In genomic region chr10:5893321-5893720, GRCh38 we compare ENCODE assay signal across 19 cellular contexts. TPM values are rescaled to one million over a fixed set of nuclear protein-coding genes. Genes with fewer than 3 reads are reported as not detected.
DNase-seq lines count a peak whose midpoint lies in the region; TF ChIP-seq lines count a peak whose summit lies in the region.
"Had no signal": no experiment of that assay in that cellular context is flagged by ENCODE, and none has a peak within 500 bp of the region (broad histone marks: within the 10 kb centered on the region; RNA-seq: fewer than 3 reads in every experiment).

No MANE protein-coding gene starts in this region.

- H3K27ac ChIP-seq in breast epithelium: no peak overlapping the region
- H3K27ac ChIP-seq: 22Rv1; BLaER1 treated with 17β-estradiol and CSF1 and Interleukin-3, amounts not matched to agents 10 nM and 100 nM; KMS-11 had no signal

- no peaks in the 10 kb centered on the region for H3F3A ChIP-seq in Loucy (ENCODE audit: low read depth)

- no peaks in the 10 kb centered on the region for H3K36me3 ChIP-seq in Loucy (ENCODE audit: insufficient read depth, low read length)
- no peaks in the 10 kb centered on the region for H3K36me3 ChIP-seq in breast epithelium

- no peaks in the 10 kb centered on the region for H3K27me3 Mint-ChIP-seq in activated naive CD4-positive, alpha-beta T cell treated with anti-CD3 and anti-CD28 coated beads, Interleukin-2, amount 50 U/mL, for 24 hours
- no peaks in the 10 kb centered on the region for H3K27me3 Mint-ChIP-seq in neural crest cell (ENCODE audit: low read depth)

- TF ChIP-seq POLR2A in breast epithelium (IDR thresholded peaks at IDR 0.05): no peak

- no peak for DNase-seq in activated naive CD4-positive, alpha-beta T cell treated with Interleukin-2 at 50 U/mL for 16 hours
- DNase-seq in dermis blood vessel endothelial cell (peak; percentile 53), neural crest cell (ENCODE audit: low read depth, low spot score) (no peak), breast epithelium (ENCODE audit: low spot score in 2 of 2) (no peak), NCI-H524 (lab: John Stamatoyannopoulos, UW) (no peak)
- no peak for DNase-seq in stimulated activated CD4-positive, alpha-beta T cell treated with anti-CD3 and anti-CD28 coated beads, Interleukin-15, amount 100 ng/mL, for 24 hours
- DNase-seq: COR-L47, DMS53, H7, MG63, NCI-H1105, NCI-H187, NCI-H446, NCI-H748 treated with DMSO at 0.1 percent for 48 hours had no signal

- H3K79me2 ChIP-seq in Loucy (ENCODE audit: insufficient read depth, low read length): peaks cover 63% of the 10 kb centered on the region

- H3K4me1 ChIP-seq in Loucy (ENCODE audit: insufficient read depth, low read length, poor library complexity, severe bottlenecking) (peaks cover 34% of the 10 kb centered on the region), breast epithelium (peaks cover 3 to 9% of the 10 kb centered on the region in 2 donors)

- no peaks in the 10 kb centered on the region for H3K9me2 ChIP-seq in Loucy (replicated peaks; ENCODE audit: low read depth, low read length)

- peaks cover 35% of the 10 kb centered on the region for H4K20me1 ChIP-seq in Loucy (ENCODE audit: insufficient read depth, low read length, poor library complexity, severe bottlenecking)

- H3K4me2 ChIP-seq in Loucy (ENCODE audit: low read depth, low read length, poor library complexity, severe bottlenecking): peak overlapping the region; percentile 92
- H3K4me2 ChIP-seq: BLaER1 treated with 17β-estradiol and CSF1 and Interleukin-3, amounts not matched to agents 10 nM and 100 nM had no signal

- H3K4me3 ChIP-seq in Loucy (ENCODE audit: low read length, poor library complexity, severe bottlenecking) (no peak overlapping the region), breast epithelium (no peak overlapping the region)
- H3K4me3 ChIP-seq: BLaER1 treated with 17β-estradiol and CSF1 and Interleukin-3, amounts not matched to agents 10 nM and 100 nM; MG63 had no signal

- peaks cover 3% of the 10 kb centered on the region; the same call in 1 of the 2 replicates for H3K9me3 ChIP-seq in Loucy (ENCODE audit: insufficient read depth, low read depth, low read length)
- H3K9me3 ChIP-seq in breast epithelium: no peaks in the 10 kb centered on the region
- H3K9me3 ChIP-seq: MG63 had no signal

- H3K27ac Mint-ChIP-seq in activated naive CD4-positive, alpha-beta T cell treated with anti-CD3 and anti-CD28 coated beads, Interleukin-2, amount 50 U/mL, for 24 hours: peak overlapping the region; percentile 1
- no peak overlapping the region for H3K27ac Mint-ChIP-seq in neural crest cell (ENCODE audit: unreplicated experiment)

- H3K27me3 ChIP-seq in Loucy (ENCODE audit: insufficient read depth, low read length, poor library complexity, severe bottlenecking) (no peaks in the 10 kb centered on the region), breast epithelium (no peaks in the 10 kb centered on the region)
- H3K27me3 ChIP-seq: BLaER1 treated with 17β-estradiol and CSF1 and Interleukin-3, amounts not matched to agents 10 nM and 100 nM; MG63 had no signal

- H3K4me1 Mint-ChIP-seq in activated naive CD4-positive, alpha-beta T cell treated with anti-CD3 and anti-CD28 coated beads, Interleukin-2, amount 50 U/mL, for 24 hours: peaks cover 78% of the 10 kb centered on the region
- peaks cover 27% of the 10 kb centered on the region for H3K4me1 Mint-ChIP-seq in neural crest cell

- no peak overlapping the region for H2AFZ ChIP-seq in Loucy (ENCODE audit: low read length)

- intact Hi-C loops in breast epithelium (cut with DNase I; ENCODE audit: low total_unique reads): no loop called here

- no peak overlapping the region for H3K4me3 Mint-ChIP-seq in activated naive CD4-positive, alpha-beta T cell treated with anti-CD3 and anti-CD28 coated beads, Interleukin-2, amount 50 U/mL, for 24 hours
- H3K4me3 Mint-ChIP-seq in neural crest cell: peak overlapping the region; percentile 42

- no peak overlapping the region for H3K9ac ChIP-seq in Loucy (ENCODE audit: low read depth, low read length, poor library complexity, severe bottlenecking)
- H3K9ac ChIP-seq: BLaER1 treated with 17β-estradiol and CSF1 and Interleukin-3, amounts not matched to agents 10 nM and 100 nM; KMS-11 had no signal

- H3K36me3 Mint-ChIP-seq in activated naive CD4-positive, alpha-beta T cell treated with anti-CD3 and anti-CD28 coated beads, Interleukin-2, amount 50 U/mL, for 24 hours: peaks cover 11% of the 10 kb centered on the region
- H3K36me3 Mint-ChIP-seq in neural crest cell (ENCODE audit: low read depth): peaks cover 22% of the 10 kb centered on the region

- TF ChIP-seq CTCF in Loucy (conservative IDR thresholded peaks at IDR 0.05; ENCODE audit: low read length) (no peak), neural crest cell (conservative IDR thresholded peaks at IDR 0.05) (no peak), breast epithelium (IDR thresholded peaks at IDR 0.05) (no peak)

- H3K9me3 Mint-ChIP-seq in activated naive CD4-positive, alpha-beta T cell treated with anti-CD3 and anti-CD28 coated beads, Interleukin-2, amount 50 U/mL, for 24 hours: peaks cover 7% of the 10 kb centered on the region
- H3K9me3 Mint-ChIP-seq in neural crest cell: no peaks in the 10 kb centered on the region

RNA-seq across cellular contexts. Expression of gene FBH1, which starts 3.3 kb away (rescaled TPM):
- 127 and 145 TPM in 2 replicates for total RNA-seq in dermis blood vessel endothelial cell
- total RNA-seq in neural crest cell: 73.7 and 74.6 TPM in 2 replicates
- total RNA-seq in breast epithelium: 100 to 1,000 TPM in 2 of 3 donors, 10 to 100 TPM in 1; 91.2 to 115 (median 109) TPM

RNA-seq across cellular contexts. Expression of gene ANKRD16, which starts 3.6 kb away (rescaled TPM):
- total RNA-seq in dermis blood vessel endothelial cell (5.8 and 7.0 TPM in 2 replicates), neural crest cell (10.7 and 13.3 TPM in 2 replicates), breast epithelium (10 to 100 TPM in 1 of 3 donors, 1 to 10 TPM in 2; 5.9 to 13.1 (median 8.8) TPM)
